8 cellular contexts compared by ENCODE assay signal in genomic region chr19:45040059-45040767, GRCh38. TPM values are rescaled to one million over a fixed set of nuclear protein-coding genes. Genes with fewer than 3 reads are reported as not detected.
DNase-seq lines count a peak whose midpoint lies in the region; ATAC-seq and TF ChIP-seq lines count a peak whose summit lies in the region.

No MANE protein-coding gene starts in this region.

- no peak for TF ChIP-seq CTCF in AG10803 (conservative IDR thresholded peaks at IDR 0.05; ENCODE audit: low read length)
- no peak for TF ChIP-seq CTCF in KMS-11 (conservative IDR thresholded peaks at IDR 0.05; ENCODE audit: low read depth, low read length)
- TF ChIP-seq CTCF in body of pancreas (IDR thresholded peaks at IDR 0.05), result no peak

- no peak overlapping the region for H2AFZ ChIP-seq in KMS-11 (ENCODE audit: low read depth)

- H3K4me2 ChIP-seq in KMS-11, result peak overlapping the region; percentile 98

- no peaks in the 10 kb centered on the region for H3K9me3 ChIP-seq in body of pancreas
- H3K9me3 ChIP-seq in muscle layer of duodenum (ENCODE audit: control insufficient read depth in 1 of 2, low read length in 2 of 2), result no peaks in the 10 kb centered on the region

- H3K4me1 ChIP-seq in KMS-11 (ENCODE audit: low read depth, poor library complexity, severe bottlenecking) (peaks cover 21% of the 10 kb centered on the region), body of pancreas (peaks cover 39% of the 10 kb centered on the region), muscle layer of duodenum (ENCODE audit: control insufficient read depth in 1 of 2, insufficient read depth in 2 of 2, low read length in 2 of 2) (peaks cover 19 to 41% of the 10 kb centered on the region in 2 donors)

- H4K20me1 ChIP-seq in KMS-11 (ENCODE audit: insufficient read depth), result peaks cover 7% of the 10 kb centered on the region; the same call in 1 of the 2 replicates

- no peak overlapping the region for H3K9ac ChIP-seq in KMS-11

- H3K27me3 ChIP-seq in KMS-11 (ENCODE audit: insufficient read depth, low read depth), result no peaks in the 10 kb centered on the region
- no peaks in the 10 kb centered on the region for H3K27me3 ChIP-seq in body of pancreas
- H3K27me3 ChIP-seq in muscle layer of duodenum (ENCODE audit: low read depth, low read length), result no peaks in the 10 kb centered on the region

- H3K36me3 ChIP-seq in KMS-11 (ENCODE audit: insufficient read depth) (peaks cover 10% of the 10 kb centered on the region; the same call in 1 of the 2 replicates), body of pancreas (replicated peaks in 1 of 2; ENCODE audit: insufficient read depth in 1 of 2, low read depth in 2 of 2) (peaks cover 0 to 9% of the 10 kb centered on the region in 2 donors), muscle layer of duodenum (ENCODE audit: control insufficient read depth in 1 of 2, insufficient read depth in 2 of 2, low read length in 2 of 2) (peaks cover 36 to 46% of the 10 kb centered on the region in 2 donors)

- H3K4me3 ChIP-seq in AG10803 (ENCODE audit: low read length) (peak overlapping the region; percentile 98), KMS-11 (IDR thresholded peaks at IDR 0.05; ENCODE audit: insufficient read depth, low read depth, low read length) (no peak overlapping the region), body of pancreas (peak overlapping the region in 1 of 2 donors; percentile 83), muscle layer of duodenum (ENCODE audit: low read depth in 1 of 2, low read length in 2 of 2) (peak overlapping the region; percentile 85 to 93)

- intact Hi-C loops in body of pancreas (cut with DNase I), result no loop called here

- peak in 1 of 3 donors; percentile 19 for TF ChIP-seq POLR2A in body of pancreas (IDR thresholded peaks at IDR 0.05)

- H3K27ac ChIP-seq in KMS-11, result no peak overlapping the region; the same call in 1 of the 2 replicates
- H3K27ac ChIP-seq in body of pancreas, result peak overlapping the region in 3 of 4 donors; percentile 83 to 99 (median 98)
- peak overlapping the region; percentile 87 for H3K27ac ChIP-seq in muscle layer of duodenum (ENCODE audit: low read length)

- H3K79me2 ChIP-seq in KMS-11 (ENCODE audit: insufficient read depth, low read depth), result peaks cover 51% of the 10 kb centered on the region

- no peak for DNase-seq in AG10803 (ENCODE audit: low read depth)
- peak in 1 of 4 donors; percentile 43 for DNase-seq in body of pancreas
- DNase-seq in NCI-H524 (lab: John Stamatoyannopoulos, UW), result no peak
- no peak for DNase-seq in germinal center (ENCODE audit: low spot score)
- no peak for DNase-seq in NCI-H2029 treated with DMSO at 0.1 percent for 48 hours (lab: John Stamatoyannopoulos, UW)
- no peak for DNase-seq in NCI-H2081 (lab: John Stamatoyannopoulos, UW)

- 64 to 79% methylated on average over 19 of the region's 19 CpGs for WGBS in body of pancreas, 2 donors

- ATAC-seq in body of pancreas, result no peak

RNA-seq across cellular contexts. Expression of gene CLASRP, which starts 1.4 kb away (rescaled TPM):
- total RNA-seq in body of pancreas, result 10 to 100 TPM; 40.2 to 64.9 TPM

RNA-seq across cellular contexts. Expression of gene ZNF296, which starts 36.1 kb away (rescaled TPM):
- total RNA-seq in body of pancreas, result under 1 TPM in 1 of 2 donors, not detected in 1; 0.26 TPM

RNA-seq across cellular contexts. Expression of gene GEMIN7, which starts 38.8 kb away (rescaled TPM):
- 10 to 100 TPM; 15.8 to 19.5 TPM for total RNA-seq in body of pancreas

RNA-seq across cellular contexts. Expression of gene RELB, which starts 38.9 kb away (rescaled TPM):
- total RNA-seq in body of pancreas, result 10 to 100 TPM in 1 of 2 donors, 1 to 10 TPM in 1; 8.9 to 11.9 TPM

RNA-seq across cellular contexts. Expression of gene PPP1R37, which starts 52.8 kb away (rescaled TPM):
- 10 to 100 TPM; 16.6 to 49.8 TPM for total RNA-seq in body of pancreas
